18 cellular contexts compared by ENCODE assay signal in the genomic region with DNA sequence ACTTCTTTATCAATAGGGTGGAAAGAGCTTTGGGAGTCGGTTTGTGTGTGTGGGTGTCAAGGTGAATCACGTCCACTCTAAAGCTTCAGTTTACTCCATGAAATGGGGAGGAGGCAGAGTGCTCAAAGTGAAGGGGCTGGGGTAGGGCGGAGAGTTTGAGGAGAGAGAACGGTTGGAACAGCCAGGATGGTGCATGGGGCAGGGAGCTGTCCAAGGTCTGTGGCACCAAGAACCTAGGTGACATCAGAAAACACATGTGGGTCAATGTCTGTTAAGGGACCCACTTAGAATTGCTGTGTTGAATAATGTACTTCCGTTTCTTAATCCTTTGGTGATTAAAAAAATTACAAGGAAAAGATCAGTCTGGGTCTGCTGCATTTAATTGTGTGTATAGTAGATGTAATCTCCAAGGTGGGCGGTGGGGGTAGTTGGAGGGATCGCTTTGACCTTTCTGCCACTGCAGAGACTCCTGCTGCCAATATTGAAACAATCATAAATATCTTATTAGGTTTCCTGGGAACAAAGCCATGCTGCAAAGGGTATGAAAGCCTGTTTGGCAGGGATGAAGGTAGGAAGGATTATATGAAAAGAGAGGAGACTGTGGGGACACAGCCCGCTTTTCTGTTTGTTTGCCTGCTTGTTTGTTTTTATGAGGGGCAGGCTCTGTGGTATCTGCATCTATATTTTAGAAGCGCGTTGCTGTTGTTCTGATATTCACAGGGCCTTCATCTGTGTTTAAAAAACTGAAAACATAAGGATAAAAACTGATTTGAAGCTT.
DNase-seq lines count a peak whose midpoint lies in the region; ATAC-seq and TF ChIP-seq lines count a peak whose summit lies in the region.
"Had no signal": no experiment of that assay in that cellular context is flagged by ENCODE, and none has a peak within 500 bp of the region (broad histone marks: within the 10 kb centered on the region; RNA-seq: fewer than 3 reads in every experiment).

No MANE protein-coding gene starts in this region.

- H2AFZ ChIP-seq in GM23338: no peak overlapping the region
- H2AFZ ChIP-seq in smooth muscle cell (ENCODE audit: low read depth): no peak overlapping the region

- ATAC-seq in GM23338: peak; percentile 82
- ATAC-seq: activated naive CD8-positive, alpha-beta T cell treated with anti-CD3 and anti-CD28 coated beads, Interleukin-2, amount 50 U/mL, for 24 hours; lower lobe of right lung; pancreas had no signal

- TF ChIP-seq EP300 in stomach (IDR thresholded peaks at IDR 0.05): no peak

- H3K9me3 Mint-ChIP-seq in GM23338 (no peaks in the 10 kb centered on the region), endodermal cell (no peaks in the 10 kb centered on the region)
- H3K9me3 Mint-ChIP-seq: activated naive CD8-positive, alpha-beta T cell treated with anti-CD3 and anti-CD28 coated beads, Interleukin-2, amount 50 U/mL, for 24 hours had no signal

- H3F3A ChIP-seq in GM23338 (replicated peaks; ENCODE audit: low read depth) (no peaks in the 10 kb centered on the region), smooth muscle cell (ENCODE audit: low read depth) (no peaks in the 10 kb centered on the region)

- peaks cover 27% of the 10 kb centered on the region for H3K4me1 Mint-ChIP-seq in GM23338
- peaks cover 3% of the 10 kb centered on the region for H3K4me1 Mint-ChIP-seq in endodermal cell
- H3K4me1 Mint-ChIP-seq: activated naive CD8-positive, alpha-beta T cell treated with anti-CD3 and anti-CD28 coated beads, Interleukin-2, amount 50 U/mL, for 24 hours had no signal

- H3K36me3 Mint-ChIP-seq in GM23338 (ENCODE audit: low read depth) (no peaks in the 10 kb centered on the region), endodermal cell (ENCODE audit: low read depth) (no peaks in the 10 kb centered on the region)

- H4K20me1 ChIP-seq in GM23338 (replicated peaks; ENCODE audit: insufficient read depth) (no peaks in the 10 kb centered on the region), smooth muscle cell (ENCODE audit: low read depth) (no peaks in the 10 kb centered on the region)

- H3K27ac Mint-ChIP-seq in GM23338: no peak overlapping the region
- no peak overlapping the region for H3K27ac Mint-ChIP-seq in endodermal cell
- H3K27ac Mint-ChIP-seq: activated naive CD8-positive, alpha-beta T cell treated with anti-CD3 and anti-CD28 coated beads, Interleukin-2, amount 50 U/mL, for 24 hours had no signal

- no peak overlapping the region for H3K4me3 ChIP-seq in A673 (ENCODE audit: low read depth, low read length, poor library complexity, severe bottlenecking)
- H3K4me3 ChIP-seq in GM23338: no peak overlapping the region
- H3K4me3 ChIP-seq in endodermal cell (ENCODE audit: low read length): no peak overlapping the region
- H3K4me3 ChIP-seq in smooth muscle cell: no peak overlapping the region
- no peak overlapping the region for H3K4me3 ChIP-seq in breast epithelium
- no peak overlapping the region for H3K4me3 ChIP-seq in stomach
- H3K4me3 ChIP-seq in esophagus squamous epithelium: no peak overlapping the region
- H3K4me3 ChIP-seq: cardiac muscle cell, lower lobe of right lung, pancreas, skin epidermis, vagina had no signal

- H3K4me1 ChIP-seq in A673 (ENCODE audit: insufficient read depth, low read length, poor library complexity, severe bottlenecking) (peaks cover 4% of the 10 kb centered on the region), GM23338 (ENCODE audit: insufficient read depth) (no peaks in the 10 kb centered on the region), endodermal cell (ENCODE audit: control insufficient read depth, insufficient read depth, low read length) (no peaks in the 10 kb centered on the region), smooth muscle cell (ENCODE audit: low read depth) (no peaks in the 10 kb centered on the region), breast epithelium (no peaks in the 10 kb centered on the region), stomach (no peaks in the 10 kb centered on the region), esophagus squamous epithelium (no peaks in the 10 kb centered on the region)
- H3K4me1 ChIP-seq: lower lobe of right lung, pancreas, vagina had no signal

- H3K4me2 ChIP-seq in GM23338 (no peak overlapping the region), smooth muscle cell (no peak overlapping the region)

- no TSS peak for BruUV-seq in A673 (replicated peaks; lab: Mats Ljungman, UMichigan)

- intact Hi-C loops in A673 (cut with micrococcal nuclease; ENCODE audit: unreplicated experiment): no loop called here
- intact Hi-C loops in breast epithelium (cut with DNase I; ENCODE audit: low total_unique reads): no loop called here
- intact Hi-C loops in stomach (cut with DNase I; ENCODE audit: low total_unique reads): no loop called here
- intact Hi-C loops in esophagus squamous epithelium (cut with DNase I): no loop called here

- H3K27me3 ChIP-seq in A673 (replicated peaks; ENCODE audit: insufficient read depth, low read depth, low read length, poor library complexity) (peaks cover 6% of the 10 kb centered on the region), GM23338 (ENCODE audit: insufficient read depth) (no peaks in the 10 kb centered on the region), endodermal cell (ENCODE audit: control insufficient read depth, insufficient read depth, low read length, poor library complexity, severe bottlenecking) (peaks cover 13% of the 10 kb centered on the region), smooth muscle cell (ENCODE audit: low read depth) (peaks cover 4% of the 10 kb centered on the region), breast epithelium (no peaks in the 10 kb centered on the region), stomach (peaks cover 0 to 19% (median 0%) of the 10 kb centered on the region in 3 donors), esophagus squamous epithelium (peaks cover 0 to 12% (median 0%) of the 10 kb centered on the region in 4 donors)
- H3K27me3 ChIP-seq: cardiac muscle cell, vagina had no signal

- DNase-seq in A673 (ENCODE audit: low spot score) (peak; percentile 13), GM23338 (ENCODE audit: low spot score) (peak; percentile 48), NCI-H2196 treated with DMSO at 0.1 percent for 48 hours (lab: John Stamatoyannopoulos, UW; ENCODE audit: unreplicated experiment) (peak; percentile 12), endodermal cell (peak; percentile 79), smooth muscle cell (lab: John Stamatoyannopoulos, UW; ENCODE audit: unreplicated experiment) (no peak), breast epithelium (ENCODE audit: low spot score in 2 of 2) (no peak), stomach (no peak), esophagus squamous epithelium (lab: John Stamatoyannopoulos, UW) (no peak)
- DNase-seq: activated naive CD8-positive, alpha-beta T cell treated with anti-CD3 and anti-CD28 coated beads, Interleukin-2, amount 50 U/mL, for 24 hours; HCEC 1CT; lower lobe of right lung; NCI-H1694; pancreas; SIG-M5; stimulated activated CD4-positive, alpha-beta T cell treated with anti-CD3 and anti-CD28 coated beads, Interleukin-4, amount 100 ng/mL, for 24 hours had no signal

- no peaks in the 10 kb centered on the region for H3K9me3 ChIP-seq in A673 (ENCODE audit: low read depth, low read length, poor library complexity, severe bottlenecking)
- H3K9me3 ChIP-seq in endodermal cell (ENCODE audit: control insufficient read depth, low read length): no peaks in the 10 kb centered on the region
- no peaks in the 10 kb centered on the region for H3K9me3 ChIP-seq in smooth muscle cell (replicated peaks; ENCODE audit: low read depth)
- H3K9me3 ChIP-seq in breast epithelium: no peaks in the 10 kb centered on the region
- H3K9me3 ChIP-seq in stomach: peaks cover 0 to 6% (median 0%) of the 10 kb centered on the region in 4 donors
- no peaks in the 10 kb centered on the region for H3K9me3 ChIP-seq in esophagus squamous epithelium
- H3K9me3 ChIP-seq: lower lobe of right lung, pancreas, vagina had no signal

- H3K27me3 Mint-ChIP-seq in GM23338 (ENCODE audit: insufficient read depth, low read depth, poor library complexity): peaks cover 3% of the 10 kb centered on the region
- peaks cover 11% of the 10 kb centered on the region for H3K27me3 Mint-ChIP-seq in endodermal cell (ENCODE audit: insufficient read depth)

- no peak overlapping the region for H3K4me3 Mint-ChIP-seq in GM23338
- no peak overlapping the region for H3K4me3 Mint-ChIP-seq in endodermal cell
- H3K4me3 Mint-ChIP-seq: activated naive CD8-positive, alpha-beta T cell treated with anti-CD3 and anti-CD28 coated beads, Interleukin-2, amount 50 U/mL, for 24 hours had no signal

- CTCF ChIA-PET in A673 (lab: Charles Lee): no interaction called here

- H3K36me3 ChIP-seq in A673 (ENCODE audit: insufficient read depth, low read length, poor library complexity, severe bottlenecking) (no peaks in the 10 kb centered on the region), GM23338 (ENCODE audit: insufficient read depth) (no peaks in the 10 kb centered on the region), endodermal cell (ENCODE audit: control insufficient read depth, insufficient read depth, low read length) (no peaks in the 10 kb centered on the region), smooth muscle cell (ENCODE audit: low read depth) (no peaks in the 10 kb centered on the region), breast epithelium (no peaks in the 10 kb centered on the region), stomach (no peaks in the 10 kb centered on the region), esophagus squamous epithelium (no peaks in the 10 kb centered on the region)
- H3K36me3 ChIP-seq: cardiac muscle cell, lower lobe of right lung, pancreas, vagina had no signal

- H3K9ac ChIP-seq in endodermal cell (ENCODE audit: extremely low read depth, low read length, poor library complexity, severe bottlenecking) (no peak overlapping the region), smooth muscle cell (ENCODE audit: low read depth) (no peak overlapping the region)

- no peak overlapping the region for H3K27ac ChIP-seq in A673 (ENCODE audit: low read depth, low read length, poor library complexity, severe bottlenecking)
- no peak overlapping the region for H3K27ac ChIP-seq in GM23338 (ENCODE audit: low read depth)
- no peak overlapping the region for H3K27ac ChIP-seq in endodermal cell (ENCODE audit: low read depth, low read length)
- no peak overlapping the region for H3K27ac ChIP-seq in smooth muscle cell (ENCODE audit: low read depth)
- no peak overlapping the region for H3K27ac ChIP-seq in breast epithelium
- no peak overlapping the region for H3K27ac ChIP-seq in stomach
- H3K27ac ChIP-seq in esophagus squamous epithelium: no peak overlapping the region
- H3K27ac ChIP-seq: cardiac muscle cell, lower lobe of right lung, pancreas, skin epidermis, vagina had no signal

- POLR2A ChIA-PET in A673 (lab: Charles Lee; ENCODE audit: low non-redundant PET): interaction anchor here (0.6 kb wide), 1 partner anchor 118 kb away, joined by 6 read pairs; no protein-coding TSS in a partner anchor

- no peaks in the 10 kb centered on the region for H3K9me2 ChIP-seq in GM23338 (ENCODE audit: insufficient read depth)

- TF ChIP-seq POLR2A in breast epithelium (IDR thresholded peaks at IDR 0.05): no peak
- no peak for TF ChIP-seq POLR2A in stomach (IDR thresholded peaks at IDR 0.05)
- no peak for TF ChIP-seq POLR2A in esophagus squamous epithelium (IDR thresholded peaks at IDR 0.05)

- WGBS in endodermal cell (ENCODE audit: insufficient coverage in 1 of 2, insufficient read length in 1 of 2), 2 experiments: 69 to 83% methylated on average over 6 to 10 of the region's 10 CpGs
- WGBS in smooth muscle cell (ENCODE audit: low lambda C conversion rate): 72% methylated on average over 10 of the region's 10 CpGs
- 51 to 64% (median 58%) methylated on average over 10 of the region's 10 CpGs for WGBS in stomach, 5 donors
- WGBS in esophagus squamous epithelium, 2 donors: 54 to 59% methylated on average over 10 of the region's 10 CpGs

- no peak for TF ChIP-seq CTCF in A673 (conservative IDR thresholded peaks at IDR 0.05; ENCODE audit: low read depth, low read length)
- TF ChIP-seq CTCF in GM23338 (conservative IDR thresholded peaks at IDR 0.05; ENCODE audit: low read depth in 2 of 2): no peak
- TF ChIP-seq CTCF in endodermal cell (conservative IDR thresholded peaks at IDR 0.05): no peak
- no peak for TF ChIP-seq CTCF in smooth muscle cell (IDR thresholded peaks at IDR 0.05; ENCODE audit: borderline replicate concordance, insufficient read depth, poor library complexity, severe bottlenecking)
- no peak for TF ChIP-seq CTCF in breast epithelium (IDR thresholded peaks at IDR 0.05)
- TF ChIP-seq CTCF in stomach (IDR thresholded peaks at IDR 0.05): no peak
- no peak for TF ChIP-seq CTCF in esophagus squamous epithelium (IDR thresholded peaks at IDR 0.05)

- H3K79me2 ChIP-seq in GM23338 (replicated peaks; ENCODE audit: insufficient read depth) (no peaks in the 10 kb centered on the region), smooth muscle cell (ENCODE audit: low read depth) (no peaks in the 10 kb centered on the region)

Comparison
In these comparisons a context has a peak if more than half of its experiments do, and no peak if none do; other contexts are left out.
1. DNase-seq: peak in A673 (single experiment), GM23338 (single experiment), NCI-H2196 treated with DMSO at 0.1 percent for 48 hours (single experiment) and endodermal cell (single experiment); none in smooth muscle cell (single experiment), breast epithelium (0 of 2), stomach (single experiment) and esophagus squamous epithelium (single experiment).